ENCODE assay signal across 10 cellular contexts in genomic region chr11:59667812-59668187, GRCh38. TPM values are rescaled to one million over a fixed set of nuclear protein-coding genes. Genes with fewer than 3 reads are reported as not detected.
A peak's percentile ranks its signal among the peaks of the same experiment; 100 is the strongest.
DNase-seq lines count a peak whose midpoint lies in the region; ATAC-seq and TF ChIP-seq lines count a peak whose summit lies in the region.
"Had no signal": no experiment of that assay in that cellular context is flagged by ENCODE, and none has a peak within 500 bp of the region (broad histone marks: within the 10 kb centered on the region; RNA-seq: fewer than 3 reads in every experiment).

No MANE protein-coding gene starts in this region.

- ATAC-seq in activated CD8-positive, alpha-beta memory T cell treated with anti-CD3 and anti-CD28 coated beads, Interleukin-2, amount 10 ng/mL, durations not matched to agents 7 days and 5 days: no peak

- H3K9me3 ChIP-seq in adrenal gland (replicated peaks in 1 of 3): no peaks in the 10 kb centered on the region
- no peaks in the 10 kb centered on the region for H3K9me3 ChIP-seq in liver (ENCODE audit: control insufficient read depth in 4 of 4, low read length in 3 of 4)
- no peaks in the 10 kb centered on the region for H3K9me3 ChIP-seq in thyroid gland

- 16 to 25% (median 24%) methylated on average over 3 of the region's 3 CpGs for WGBS in adrenal gland, 4 donors
- 13% methylated on average over 3 of the region's 3 CpGs for WGBS in liver
- WGBS in thyroid gland, 2 donors: 17 to 25% methylated on average over 3 of the region's 3 CpGs

- peak overlapping the region; percentile 92 to 99 (median 98) for H3K27ac ChIP-seq in adrenal gland
- H3K27ac ChIP-seq in liver (ENCODE audit: low read depth in 1 of 2, low read length in 2 of 2): peak overlapping the region; percentile 100
- no peak overlapping the region for H3K27ac ChIP-seq in thyroid gland

- H3K27me3 Mint-ChIP-seq in activated CD8-positive, alpha-beta memory T cell treated with anti-CD3 and anti-CD28 coated beads, Interleukin-2, amount 10 ng/mL, durations not matched to agents 7 days and 5 days: no peaks in the 10 kb centered on the region

- H3K27ac Mint-ChIP-seq in activated CD8-positive, alpha-beta memory T cell treated with anti-CD3 and anti-CD28 coated beads, Interleukin-2, amount 10 ng/mL, durations not matched to agents 7 days and 5 days: peak overlapping the region; percentile 96

- H3K27me3 ChIP-seq in adrenal gland (no peaks in the 10 kb centered on the region), liver (ENCODE audit: control insufficient read depth in 4 of 4, insufficient read depth in 4 of 4, low read length in 3 of 4) (no peaks in the 10 kb centered on the region), thyroid gland (no peaks in the 10 kb centered on the region)

- TF ChIP-seq RAD21 in liver (IDR thresholded peaks at IDR 0.05): peak in 1 of 2 donors; percentile 4

- H3K4me1 ChIP-seq in adrenal gland (replicated peaks in 1 of 2): peaks cover 23 to 32% of the 10 kb centered on the region in 2 donors
- peaks cover 0 to 30% (median 17%) of the 10 kb centered on the region in 4 donors for H3K4me1 ChIP-seq in liver (ENCODE audit: control insufficient read depth in 4 of 4, insufficient read depth in 4 of 4, low read length in 3 of 4)
- peaks cover 5 to 16% of the 10 kb centered on the region in 2 donors for H3K4me1 ChIP-seq in thyroid gland

- intact Hi-C loops in adrenal gland (cut with DNase I): loop anchor here in 1 of 2 donors (5.0 kb wide), 1 partner anchor 55 kb away; no protein-coding TSS in a partner anchor
- intact Hi-C loops in thyroid gland (cut with DNase I): loop anchor here (10.0 kb wide), 1 partner anchor 113 kb away; no protein-coding TSS in a partner anchor

- TF ChIP-seq POLR2A in adrenal gland (IDR thresholded peaks at IDR 0.05) (no peak), thyroid gland (IDR thresholded peaks at IDR 0.05) (no peak)

- H3K4me3 ChIP-seq in adrenal gland (peak overlapping the region in 3 of 4 donors; percentile 83 to 98 (median 92)), liver (ENCODE audit: low read depth in 1 of 3, low read length in 3 of 3) (peak overlapping the region; percentile 70 to 93 (median 76)), thyroid gland (replicated peaks in 1 of 3) (peak overlapping the region; percentile 31 to 95 (median 83))

- peaks cover 33% of the 10 kb centered on the region for H3K36me3 Mint-ChIP-seq in activated CD8-positive, alpha-beta memory T cell treated with anti-CD3 and anti-CD28 coated beads, Interleukin-2, amount 10 ng/mL, durations not matched to agents 7 days and 5 days

- no peak for TF ChIP-seq CTCF in adrenal gland (IDR thresholded peaks at IDR 0.05)
- TF ChIP-seq CTCF in liver (IDR thresholded peaks at IDR 0.05; ENCODE audit: low read depth, low read length, missing input control): no peak
- TF ChIP-seq CTCF in thyroid gland (IDR thresholded peaks at IDR 0.05): no peak

- no peaks in the 10 kb centered on the region for H3K9me3 Mint-ChIP-seq in activated CD8-positive, alpha-beta memory T cell treated with anti-CD3 and anti-CD28 coated beads, Interleukin-2, amount 10 ng/mL, durations not matched to agents 7 days and 5 days (ENCODE audit: low read depth)

- no peak for DNase-seq in activated CD8-positive, alpha-beta memory T cell treated with anti-CD3 and anti-CD28 coated beads, Interleukin-2, amount 10 ng/mL, durations not matched to agents 7 days and 5 days
- DNase-seq in activated CD8-positive, alpha-beta memory T cell treated with anti-CD3 and anti-CD28 coated beads, Interleukin-2, amount 50 U/mL, for 4 hours: no peak
- DNase-seq in adrenal gland: no peak
- no peak for DNase-seq in thyroid gland
- DNase-seq in HPDE6-E6E7 (ENCODE audit: extremely low spot score): no peak
- DNase-seq in T1000 (lab: John Stamatoyannopoulos, UW): no peak
- DNase-seq in SIG-M5 treated with dmso at 0.1 percent for 504 hours (lab: John Stamatoyannopoulos, UW; ENCODE audit: unreplicated experiment): no peak
- DNase-seq: cerebellar nuclear complex had no signal

- H3K4me1 Mint-ChIP-seq in activated CD8-positive, alpha-beta memory T cell treated with anti-CD3 and anti-CD28 coated beads, Interleukin-2, amount 10 ng/mL, durations not matched to agents 7 days and 5 days: peaks cover 42% of the 10 kb centered on the region

- H3K36me3 ChIP-seq in adrenal gland (replicated peaks in 1 of 2) (peaks cover 0 to 38% of the 10 kb centered on the region in 2 donors), liver (ENCODE audit: control insufficient read depth in 4 of 4, insufficient read depth in 3 of 4, low read depth in 1 of 4, low read length in 3 of 4) (peaks cover 7 to 29% (median 25%) of the 10 kb centered on the region in 4 donors), thyroid gland (peaks cover 0 to 15% of the 10 kb centered on the region in 2 donors)

- H3K9ac ChIP-seq in liver (ENCODE audit: low read depth in 1 of 2, low read length in 2 of 2): peak overlapping the region; percentile 88 to 90

- peak overlapping the region; percentile 95 for H3K4me3 Mint-ChIP-seq in activated CD8-positive, alpha-beta memory T cell treated with anti-CD3 and anti-CD28 coated beads, Interleukin-2, amount 10 ng/mL, durations not matched to agents 7 days and 5 days

- CTCF ChIA-PET in activated CD8-positive, alpha-beta memory T cell treated with anti-CD3 and anti-CD28 coated beads, Interleukin-2, amount 10 ng/mL, durations not matched to agents 7 days and 5 days (lab: Charles Lee): interaction anchor here (2.1 kb wide), 1 partner anchor 134 kb away, joined by 7 read pairs; no protein-coding TSS in a partner anchor

TF ChIP-seq in liver, 16 proteins besides CTCF, POLR2A, EP300 and RAD21 (continues in another document):
- peak; percentile 42 for TF ChIP-seq FOXA1 (IDR thresholded peaks at IDR 0.05)
- TF ChIP-seq REST (IDR thresholded peaks at IDR 0.05): peak; percentile 46
- TF ChIP-seq, protein P1, sequence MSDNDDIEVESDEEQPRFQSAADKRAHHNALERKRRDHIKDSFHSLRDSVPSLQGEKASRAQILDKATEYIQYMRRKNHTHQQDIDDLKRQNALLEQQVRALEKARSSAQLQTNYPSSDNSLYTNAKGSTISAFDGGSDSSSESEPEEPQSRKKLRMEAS (IDR thresholded peaks at IDR 0.05): peak; percentile 10
- TF ChIP-seq SP1 (IDR thresholded peaks at IDR 0.05): peak; percentile 64
- TF ChIP-seq, protein P2, sequence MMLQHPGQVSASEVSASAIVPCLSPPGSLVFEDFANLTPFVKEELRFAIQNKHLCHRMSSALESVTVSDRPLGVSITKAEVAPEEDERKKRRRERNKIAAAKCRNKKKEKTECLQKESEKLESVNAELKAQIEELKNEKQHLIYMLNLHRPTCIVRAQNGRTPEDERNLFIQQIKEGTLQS (IDR thresholded peaks at IDR 0.05): no peak
- peak; percentile 53 to 65 for TF ChIP-seq HNF4A (conservative IDR thresholded peaks at IDR 0.05)
- TF ChIP-seq YY1 (IDR thresholded peaks at IDR 0.05): peak; percentile 22
- no peak for TF ChIP-seq EGR1 (IDR thresholded peaks at IDR 0.05; ENCODE audit: low read depth in 2 of 2)
- no peak for TF ChIP-seq GABPA (IDR thresholded peaks at IDR 0.05 in 1 of 2, conservative IDR thresholded peaks at IDR 0.05 in 1 of 2)
- no peak for TF ChIP-seq JUND (IDR thresholded peaks at IDR 0.05)
- no peak for TF ChIP-seq HNF4G (IDR thresholded peaks at IDR 0.05)
- peak; percentile 74 for TF ChIP-seq FOXA2 (IDR thresholded peaks at IDR 0.05)
- peak in 1 of 2 donors; percentile 67 for TF ChIP-seq RXRA (IDR thresholded peaks at IDR 0.05)
- TF ChIP-seq NR2F2 (IDR thresholded peaks at IDR 0.05): peak; percentile 68

RNA-seq across cellular contexts. Expression of gene PATL1, which starts 1.0 kb away (rescaled TPM):
- 10 to 100 TPM; 56.7 to 62.6 TPM for total RNA-seq in activated CD8-positive, alpha-beta memory T cell treated with anti-CD3 and anti-CD28 coated beads, Interleukin-2, amount 10 ng/mL, durations not matched to agents 7 days and 5 days
- total RNA-seq in adrenal gland (10 to 100 TPM; 15.8 to 41.7 (median 24.2) TPM), liver (10 to 100 TPM in 1 of 2 donors, 1 to 10 TPM in 1; 4.9 to 14.4 TPM), thyroid gland (10 to 100 TPM; 14.5 to 19.8 (median 17.0) TPM)
- polyA plus RNA-seq in adrenal gland (10 to 100 TPM; 10.3 to 55.9 (median 11.3) TPM), liver (10 to 100 TPM; 10.4 to 14.7 TPM)

RNA-seq across cellular contexts. Expression of gene OR10V1, which starts 45.8 kb away (rescaled TPM):
- total RNA-seq in activated CD8-positive, alpha-beta memory T cell treated with anti-CD3 and anti-CD28 coated beads, Interleukin-2, amount 10 ng/mL, durations not matched to agents 7 days and 5 days: not detected
- total RNA-seq in adrenal gland (not detected), liver (not detected), thyroid gland (not detected)
- polyA plus RNA-seq in adrenal gland (not detected), liver (not detected)
- total RNA-seq: temporal lobe had no signal

RNA-seq across cellular contexts. Expression of gene OSBP, which starts 52.2 kb away (rescaled TPM):
- total RNA-seq in activated CD8-positive, alpha-beta memory T cell treated with anti-CD3 and anti-CD28 coated beads, Interleukin-2, amount 10 ng/mL, durations not matched to agents 7 days and 5 days: 10 to 100 TPM; 36.6 to 38.0 TPM
- total RNA-seq in adrenal gland: 100 to 1,000 TPM in 1 of 8 donors, 10 to 100 TPM in 7; 44.0 to 117 (median 88.6) TPM
- 100 to 1,000 TPM in 1 of 3 donors, 10 to 100 TPM in 2; 15.3 to 120 (median 18.5) TPM for polyA plus RNA-seq in adrenal gland
- total RNA-seq in liver: 10 to 100 TPM; 25.3 to 92.5 TPM
- polyA plus RNA-seq in liver: 10 to 100 TPM; 16.5 to 47.8 TPM
- 10 to 100 TPM; 47.3 to 59.6 (median 49.5) TPM for total RNA-seq in thyroid gland

Comparison
In these comparisons a context has a peak if more than half of its experiments do, and no peak if none do; other contexts are left out.
1. H3K27ac ChIP-seq: peak in adrenal gland (5 of 5) and liver (2 of 2); none in thyroid gland (0 of 3).
2. Peak in every context shown above with its lines, with median percentiles within 50 percentile points of each other: H3K4me3 ChIP-seq.